28 cellular contexts compared by ENCODE assay signal in genomic region chr2:670637-671036, GRCh38. TPM values are rescaled to one million over a fixed set of nuclear protein-coding genes. Genes with fewer than 3 reads are reported as not detected.
DNase-seq lines count a peak whose midpoint lies in the region; ATAC-seq, FAIRE-seq and TF ChIP-seq lines count a peak whose summit lies in the region.
"Had no signal": no experiment of that assay in that cellular context is flagged by ENCODE, and none has a peak within 500 bp of the region (broad histone marks: within the 10 kb centered on the region; RNA-seq: fewer than 3 reads in every experiment).

No MANE protein-coding gene starts in this region.

- H3K4me1 Mint-ChIP-seq in T-helper 17 cell, result peaks cover 11% of the 10 kb centered on the region
- H3K4me1 Mint-ChIP-seq in stimulated activated naive B cell treated with anti-CD40 and anti-IgM and Interleukin-4, amounts not matched to agents 10 μg/mL and 1 μg/mL and 100 μg/mL, for 72 hours, result peaks cover 23 to 36% of the 10 kb centered on the region in 2 donors

- H3K4me2 ChIP-seq in HepG2 (ENCODE audit: low read depth, low read length), result no peak overlapping the region

- H3K27me3 Mint-ChIP-seq in T-helper 17 cell, result no peaks in the 10 kb centered on the region
- no peaks in the 10 kb centered on the region for H3K27me3 Mint-ChIP-seq in stimulated activated naive B cell treated with anti-CD40 and anti-IgM and Interleukin-4, amounts not matched to agents 10 μg/mL and 1 μg/mL and 100 μg/mL, for 72 hours

- H3K4me3 Mint-ChIP-seq in T-helper 17 cell, result no peak overlapping the region
- no peak overlapping the region for H3K4me3 Mint-ChIP-seq in stimulated activated naive B cell treated with anti-CD40 and anti-IgM and Interleukin-4, amounts not matched to agents 10 μg/mL and 1 μg/mL and 100 μg/mL, for 72 hours
- H3K4me3 Mint-ChIP-seq: CD8-positive, alpha-beta T cell had no signal

- TF ChIP-seq EP300 in HepG2 (IDR thresholded peaks at IDR 0.05; ENCODE audit: low read depth in 2 of 2, low read length in 2 of 2) (no peak), HepG2 (CRISPR knock-in tag; IDR thresholded peaks at IDR 0.05; ENCODE audit: borderline replicate concordance) (no peak), gastroesophageal sphincter (IDR thresholded peaks at IDR 0.05) (no peak)

- 96% methylated on average over 18 of the region's 18 CpGs for WGBS in HepG2 (ENCODE audit: low lambda C conversion rate)
- WGBS in right lobe of liver (ENCODE audit: insufficient coverage, low coverage, low lambda C conversion rate, missing lambda C conversion rate), result 92% methylated on average over 4 of the region's 18 CpGs
- WGBS in gastroesophageal sphincter (ENCODE audit: low coverage in 1 of 2), 2 donors, result 81% methylated on average over 8 of the region's 18 CpGs; no CpG with 5 or more reads in 1 of the 2 donors

- ATAC-seq in HepG2 (no peak), right lobe of liver (no peak), T-helper 17 cell (no peak), gastroesophageal sphincter (peak; percentile 11), GM21825 (IDR thresholded peaks at IDR 0.05; ENCODE audit: unreplicated experiment) (no peak)
- ATAC-seq in stimulated activated naive B cell treated with anti-CD40 and anti-IgM and Interleukin-4, amounts not matched to agents 10 μg/mL and 1 μg/mL and 100 μg/mL, for 72 hours (replicated peaks), result no peak
- ATAC-seq: CD8-positive, alpha-beta T cell; PC-3 had no signal

- no peak overlapping the region for H2AFZ ChIP-seq in HepG2 (ENCODE audit: low read length)
- H2AFZ ChIP-seq: GM23248 had no signal

- TF ChIP-seq POLR2A in HepG2 (IDR thresholded peaks at IDR 0.05; ENCODE audit: insufficient read depth in 1 of 2, low read depth in 2 of 2, low read length in 2 of 2) (no peak), right lobe of liver (IDR thresholded peaks at IDR 0.05) (no peak), gastroesophageal sphincter (IDR thresholded peaks at IDR 0.05) (no peak)

- no TSS peak for BruUV-seq in HepG2 (replicated peaks; lab: Mats Ljungman, UMichigan)

- in situ Hi-C loops in HepG2 (cut with HindIII; ENCODE audit: extremely low pct_ligation_motif_present, low pct_unique_long_range_greater_than_20kb), result no loop called here

- H3K79me2 ChIP-seq in HepG2 (ENCODE audit: insufficient read depth, low read length), result peaks cover 26% of the 10 kb centered on the region

- H3K4me3 ChIP-seq in HepG2 (replicated peaks in 1 of 3; ENCODE audit: insufficient read depth in 1 of 3, low read depth in 2 of 3, low read length in 3 of 3) (no peak overlapping the region), right lobe of liver (no peak overlapping the region), gastroesophageal sphincter (no peak overlapping the region)
- H3K4me3 ChIP-seq: GM23248 had no signal

- H3K36me3 ChIP-seq in HepG2 (replicated peaks in 1 of 2; ENCODE audit: control insufficient read depth in 1 of 2, insufficient read depth in 2 of 2, low read length in 2 of 2) (peaks cover 39 to 73% of the 10 kb centered on the region in 2 experiments), right lobe of liver (peaks cover 0 to 29% (median 14%) of the 10 kb centered on the region in 4 donors), gastroesophageal sphincter (peaks cover 0 to 87% of the 10 kb centered on the region in 2 donors)

- intact Hi-C loops in HepG2 (cut with micrococcal nuclease; ENCODE audit: unreplicated experiment), result no loop called here
- intact Hi-C loops in right lobe of liver (cut with DNase I), result no loop called here

- no peak overlapping the region for H3K9ac ChIP-seq in HepG2 (ENCODE audit: insufficient read depth, low read depth, low read length)
- H3K9ac ChIP-seq: GM23248 had no signal

- no peak for DNase-seq in HepG2 (ENCODE audit: low spot score)
- no peak for DNase-seq in right lobe of liver
- no peak for DNase-seq in T-helper 17 cell
- DNase-seq in stimulated activated naive B cell treated with anti-CD40 and anti-IgM and Interleukin-4, amounts not matched to agents 10 μg/mL and 1 μg/mL and 100 μg/mL, for 72 hours, result no peak
- no peak for DNase-seq in activated CD4-positive, alpha-beta T cell treated with anti-CD3 and anti-CD28 coated beads for 48 hours
- no peak for DNase-seq in NCI-H526 treated with DMSO at 0.1 percent for 48 hours (lab: John Stamatoyannopoulos, UW)
- DNase-seq: 8988T; ACHN; C1 segment of cervical spinal cord; Caco-2; CD8-positive, alpha-beta T cell; EL; GDM1; GM23248; H7; MV-4-11; NCI-H1105; NCI-H1436 treated with DMSO at 0.1 percent for 48 hours; NCI-H1930; NCI-H446; NCI-H524 treated with DMSO at 0.1 percent for 48 hours; NCI-H82; NK-92 treated with Interleukin-12 subunit alpha and Interleukin-12 subunit beta, amount 100 ng/mL, for 24 hours; PC-3 had no signal

- peaks cover 7% of the 10 kb centered on the region for H3K36me3 Mint-ChIP-seq in T-helper 17 cell (ENCODE audit: low read depth)
- H3K36me3 Mint-ChIP-seq in stimulated activated naive B cell treated with anti-CD40 and anti-IgM and Interleukin-4, amounts not matched to agents 10 μg/mL and 1 μg/mL and 100 μg/mL, for 72 hours, result peaks cover 50 to 64% of the 10 kb centered on the region in 2 donors

- no peak for TF ChIP-seq RAD21 in HepG2 (CRISPR knock-in tag; IDR thresholded peaks at IDR 0.05)

- TF ChIP-seq CTCF in HepG2 (CRISPR knock-in tag; IDR thresholded peaks at IDR 0.05) (no peak), right lobe of liver (IDR thresholded peaks at IDR 0.05) (no peak), gastroesophageal sphincter (IDR thresholded peaks at IDR 0.05) (no peak)

- H3K27ac ChIP-seq in HepG2 (ENCODE audit: extremely low read length, insufficient read depth, low read length), result no peak overlapping the region
- H3K27ac ChIP-seq in right lobe of liver, result no peak overlapping the region
- H3K27ac ChIP-seq in gastroesophageal sphincter, result no peak overlapping the region
- H3K27ac ChIP-seq: GM23248, HL-60 had no signal

- H4K20me1 ChIP-seq in HepG2 (ENCODE audit: insufficient read depth, low read length), result no peaks in the 10 kb centered on the region

- POLR2A ChIA-PET in HepG2 (lab: Yijun Ruan, JAX), result no interaction called here

- H3K9me3 ChIP-seq in HepG2 (ENCODE audit: low read length), result no peaks in the 10 kb centered on the region
- H3K9me3 ChIP-seq in right lobe of liver, result no peaks in the 10 kb centered on the region
- no peaks in the 10 kb centered on the region for H3K9me3 ChIP-seq in T-helper 17 cell (ENCODE audit: control insufficient read depth, low read length, poor library complexity, severe bottlenecking)
- peaks cover 0 to 11% (median 0%) of the 10 kb centered on the region in 3 donors for H3K9me3 ChIP-seq in gastroesophageal sphincter

- H3K9me3 Mint-ChIP-seq in stimulated activated naive B cell treated with anti-CD40 and anti-IgM and Interleukin-4, amounts not matched to agents 10 μg/mL and 1 μg/mL and 100 μg/mL, for 72 hours, result peaks cover 2 to 4% of the 10 kb centered on the region in 2 donors

- H3K27ac Mint-ChIP-seq in T-helper 17 cell, result peak overlapping the region; percentile 45
- H3K27ac Mint-ChIP-seq in stimulated activated naive B cell treated with anti-CD40 and anti-IgM and Interleukin-4, amounts not matched to agents 10 μg/mL and 1 μg/mL and 100 μg/mL, for 72 hours, result peak overlapping the region; percentile 83
- H3K27ac Mint-ChIP-seq: CD8-positive, alpha-beta T cell had no signal

- no peaks in the 10 kb centered on the region for H3K27me3 ChIP-seq in HepG2 (ENCODE audit: control insufficient read depth in 1 of 2, insufficient read depth in 2 of 2, low read length in 2 of 2)
- no peaks in the 10 kb centered on the region for H3K27me3 ChIP-seq in right lobe of liver
- no peaks in the 10 kb centered on the region for H3K27me3 ChIP-seq in gastroesophageal sphincter

- CTCF ChIA-PET in HepG2 (lab: Yijun Ruan, JAX; ENCODE audit: low intra/inter-chr PET ratio, low total read pairs), result no interaction called here

- no peak for FAIRE-seq in HepG2 (lab: Jason Lieb, UNC)
- FAIRE-seq: GM12891 had no signal

- H3K4me1 ChIP-seq in HepG2 (ENCODE audit: insufficient read depth, low read length) (peaks cover 9% of the 10 kb centered on the region), right lobe of liver (peaks cover 0 to 2% (median 0%) of the 10 kb centered on the region in 4 donors), gastroesophageal sphincter (peaks cover 0 to 31% (median 0%) of the 10 kb centered on the region in 3 donors)

TF ChIP-seq in HepG2, 621 proteins besides CTCF, POLR2A, EP300 and RAD21:
- TF ChIP-seq ZBTB1 (CRISPR knock-in tag; IDR thresholded peaks at IDR 0.05; ENCODE audit: borderline replicate concordance), result no peak
- peak; percentile 75 for TF ChIP-seq AGO2 (optimal IDR thresholded peaks at IDR 0.05; ENCODE audit: low read depth, low read length)
- TF ChIP-seq RBFOX2 (IDR thresholded peaks at IDR 0.05; ENCODE audit: low read depth, low read length), result 0 out of 2 replicates have a peak, but pooled peaks have one; percentile 24

RNA-seq across cellular contexts. Expression of gene TMEM18, which starts 6.6 kb away (rescaled TPM):
- total RNA-seq in HepG2 (2016; rRNA removed; fragmentation: Illumina TruSeq; extraction: Trizol) (39.7 and 45.9 TPM in 2 replicates), right lobe of liver (10 to 100 TPM in 2 of 6 experiments, 1 to 10 TPM in 4; 4.2 to 11.4 (median 7.0) TPM), T-helper 17 cell (10 to 100 TPM; 29.3 to 34.3 TPM), gastroesophageal sphincter (10 to 100 TPM; 10.6 to 32.7 (median 18.8) TPM)
- total RNA-seq in HepG2 (2016; cell fraction: cytosol; rRNA removed; fragmentation: Illumina TruSeq; extraction: Trizol; ENCODE audit: low read depth), result 26.8 and 30.8 TPM in 2 replicates
- 36.9 and 47.1 TPM in 2 replicates for total RNA-seq in HepG2 (2016; cell fraction: insoluble cytoplasmic fraction; rRNA removed; fragmentation: Illumina TruSeq; extraction: Trizol)
- 43.7 and 45.0 TPM in 2 replicates for total RNA-seq in HepG2 (2016; cell fraction: membrane; rRNA removed; fragmentation: Illumina TruSeq; extraction: Trizol)
- total RNA-seq in HepG2 (2016; cell fraction: nucleus; rRNA removed; fragmentation: Illumina TruSeq; extraction: Trizol), result 27.3 and 30.5 TPM in 2 replicates
- 32.1 and 49.4 TPM in 2 replicates for polyA plus RNA-seq in HepG2 (2011; rRNA removed)
- polyA plus RNA-seq in HepG2 (2011; cell fraction: cytosol; rRNA removed), result 33.5 and 39.5 TPM in 2 replicates
- 29.6 and 38.2 TPM in 2 replicates for polyA plus RNA-seq in HepG2 (2011; cell fraction: nucleus; rRNA removed)
- 36.5 and 48.1 TPM in 2 replicates for polyA plus RNA-seq in HepG2 (2012)
- polyA plus RNA-seq in HepG2 (2016; cell fraction: cytosol; fragmentation: Illumina TruSeq; extraction: Trizol; ENCODE audit: low read depth), result 37.2 and 42.5 TPM in 2 replicates
- polyA plus RNA-seq in HepG2 (2016; cell fraction: insoluble cytoplasmic fraction; fragmentation: Illumina TruSeq; extraction: Trizol; ENCODE audit: low read depth), result 36.2 and 38.9 TPM in 2 replicates
- polyA plus RNA-seq in HepG2 (2016; cell fraction: membrane; fragmentation: Illumina TruSeq; extraction: Trizol; ENCODE audit: low read depth), result 38.3 and 46.2 TPM in 2 replicates
- 49.7 and 63.7 TPM in 2 replicates for polyA plus RNA-seq in HepG2 (2016; cell fraction: nucleus; fragmentation: Illumina TruSeq; extraction: Trizol; ENCODE audit: insufficient read depth, low read depth)
- 19.9 and 51.6 TPM in 2 replicates for polyA minus RNA-seq in HepG2 (2011; rRNA and poly(A)+ RNA removed; ENCODE audit: low replicate concordance)
- 14.5 and 14.9 TPM in 2 replicates for polyA minus RNA-seq in HepG2 (2011; cell fraction: cytosol; rRNA and poly(A)+ RNA removed)
- polyA minus RNA-seq in HepG2 (2011; cell fraction: nucleus; rRNA and poly(A)+ RNA removed), result 39.4 and 50.0 TPM in 2 replicates
